In the genomic region with DNA sequence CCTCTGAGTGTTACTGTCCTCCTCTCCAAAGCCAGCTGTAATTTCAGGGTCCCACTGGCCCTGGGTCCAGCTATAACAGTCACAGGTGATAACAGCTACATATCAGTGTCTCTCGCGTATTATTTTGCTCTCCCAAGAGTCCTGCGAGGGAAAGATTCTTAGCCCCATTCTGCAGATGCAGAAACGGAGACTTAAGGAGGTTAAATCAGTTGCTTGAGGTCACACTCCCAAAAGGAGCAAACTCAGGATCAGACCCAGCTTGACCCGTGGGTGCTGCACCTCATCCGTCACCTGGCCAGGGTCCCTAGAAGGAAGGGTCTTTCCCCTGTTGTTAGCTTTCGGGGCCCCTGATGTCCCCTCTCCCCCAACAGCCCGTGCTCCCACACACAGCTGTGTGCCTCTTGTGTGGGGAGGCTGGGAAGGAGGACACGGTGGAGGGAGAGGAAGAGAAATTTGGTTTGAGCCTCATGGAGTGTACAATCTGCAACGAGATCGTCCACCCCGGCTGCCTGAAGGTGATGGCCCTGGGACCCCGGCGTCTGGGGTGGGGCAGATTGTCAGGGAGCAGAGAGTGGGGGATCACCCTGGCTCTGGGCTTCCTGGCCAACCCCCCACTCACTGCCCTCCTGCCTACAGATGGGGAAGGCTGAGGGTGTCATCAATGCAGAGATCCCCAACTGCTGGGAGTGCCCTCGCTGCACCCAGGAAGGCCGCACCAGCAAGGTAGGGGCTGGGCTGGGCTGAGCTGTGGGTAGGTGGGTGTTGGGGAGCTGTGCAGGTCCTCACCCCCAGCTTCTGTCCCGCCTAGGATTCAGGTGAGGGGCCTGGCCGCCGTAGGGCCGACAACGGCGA, we compare ENCODE assay signal across 11 cellular contexts. TPM values are rescaled to one million over a fixed set of nuclear protein-coding genes. Genes with fewer than 3 reads are reported as not detected.
DNase-seq lines count a peak whose midpoint lies in the region; ATAC-seq and TF ChIP-seq lines count a peak whose summit lies in the region.
"Had no signal": no experiment of that assay in that cellular context is flagged by ENCODE, and none has a peak within 500 bp of the region (broad histone marks: within the 10 kb centered on the region; RNA-seq: fewer than 3 reads in every experiment).

No MANE protein-coding gene starts in this region.

- no peak for ATAC-seq in lower lobe of right lung

- BruUV-seq in MCF 10A (replicated peaks; lab: Mats Ljungman, UMichigan): no TSS peak

- H3K27me3 ChIP-seq in breast epithelium (no peaks in the 10 kb centered on the region), esophagus (ENCODE audit: control insufficient read depth in 1 of 2, insufficient read depth in 2 of 2, low read length in 2 of 2) (no peaks in the 10 kb centered on the region), lower lobe of right lung (ENCODE audit: low read depth) (no peaks in the 10 kb centered on the region)
- H3K27me3 ChIP-seq: gastrocnemius medialis had no signal

- TF ChIP-seq CTCF in breast epithelium (IDR thresholded peaks at IDR 0.05): no peak
- no peak for TF ChIP-seq CTCF in MCF 10A (IDR thresholded peaks at IDR 0.05; ENCODE audit: unreplicated experiment)
- no peak for TF ChIP-seq CTCF in lower lobe of right lung (IDR thresholded peaks at IDR 0.05)

- TF ChIP-seq POLR2A in breast epithelium (IDR thresholded peaks at IDR 0.05): no peak

- H3K4me1 Mint-ChIP-seq in MCF 10A (ENCODE audit: insufficient read depth, unreplicated experiment): peaks cover 14% of the 10 kb centered on the region

- intact Hi-C loops in breast epithelium (cut with DNase I; ENCODE audit: low total_unique reads): no loop called here
- intact Hi-C loops in MCF 10A (cut with micrococcal nuclease): no loop called here
- intact Hi-C loops in lower lobe of right lung (cut with DNase I): no loop called here

- H3K27ac ChIP-seq in breast epithelium: peak overlapping the region; percentile 66 to 67
- H3K27ac ChIP-seq in esophagus (ENCODE audit: low read depth in 2 of 2, low read length in 1 of 2): peak overlapping the region; percentile 53 to 59
- peak overlapping the region; percentile 45 for H3K27ac ChIP-seq in substantia nigra (ENCODE audit: low read depth, low read length, poor library complexity, severe bottlenecking)
- H3K27ac ChIP-seq in lower lobe of right lung: no peak overlapping the region
- H3K27ac ChIP-seq: psoas muscle, thoracic aorta had no signal

- H3K4me3 ChIP-seq in breast epithelium (peak overlapping the region in 2 of 3 donors; percentile 34 to 49), esophagus (ENCODE audit: low read depth in 1 of 2, low read length in 2 of 2) (peak overlapping the region; percentile 0 to 32), lower lobe of right lung (no peak overlapping the region)
- H3K4me3 ChIP-seq: gastrocnemius medialis, psoas muscle, thoracic aorta had no signal

- H3K4me1 ChIP-seq in breast epithelium: peaks cover 0 to 7% of the 10 kb centered on the region in 2 donors
- peaks cover 2 to 3% of the 10 kb centered on the region in 2 donors for H3K4me1 ChIP-seq in esophagus (ENCODE audit: control insufficient read depth in 2 of 2, insufficient read depth in 2 of 2, low read length in 1 of 2)
- H3K4me1 ChIP-seq in lower lobe of right lung: peaks cover 3% of the 10 kb centered on the region
- H3K4me1 ChIP-seq: psoas muscle had no signal

- H3K27me3 Mint-ChIP-seq in MCF 10A (ENCODE audit: insufficient read depth, unreplicated experiment): no peaks in the 10 kb centered on the region
- H3K27me3 Mint-ChIP-seq: activated naive CD8-positive, alpha-beta T cell treated with anti-CD3 and anti-CD28 coated beads for 36 hours; T-cell had no signal

- CTCF ChIA-PET in MCF 10A (lab: Yijun Ruan, JAX): interaction anchor here (0.5 to 4.5 kb wide), 4 partner anchors 9 to 497 kb away, joined by 3 to 29 read pairs (median 3); a partner anchor contains a TSS

- POLR2A ChIA-PET in MCF 10A (lab: Yijun Ruan, JAX): interaction anchor here (0.9 to 1.4 kb wide), 2 partner anchors 13 kb away, joined by 4 read pairs; no protein-coding TSS in a partner anchor

- no peak overlapping the region for H3K4me3 Mint-ChIP-seq in MCF 10A (ENCODE audit: unreplicated experiment)
- H3K4me3 Mint-ChIP-seq: activated naive CD8-positive, alpha-beta T cell treated with anti-CD3 and anti-CD28 coated beads for 36 hours had no signal

- WGBS in esophagus, 2 donors: 76 to 83% methylated on average over 22 of the region's 22 CpGs

- H3K36me3 ChIP-seq in breast epithelium (no peaks in the 10 kb centered on the region), esophagus (ENCODE audit: control insufficient read depth in 2 of 2, insufficient read depth in 2 of 2, low read length in 1 of 2) (peaks cover 9 to 18% of the 10 kb centered on the region in 2 donors), lower lobe of right lung (peaks cover 24% of the 10 kb centered on the region)

- no peak overlapping the region for H3K27ac Mint-ChIP-seq in MCF 10A (ENCODE audit: low read depth, unreplicated experiment)

- no peaks in the 10 kb centered on the region for H3K9me3 Mint-ChIP-seq in MCF 10A (ENCODE audit: unreplicated experiment)
- H3K9me3 Mint-ChIP-seq: activated naive CD8-positive, alpha-beta T cell treated with anti-CD3 and anti-CD28 coated beads for 36 hours; T-cell had no signal

- no peaks in the 10 kb centered on the region for H3K9me3 ChIP-seq in breast epithelium
- H3K9me3 ChIP-seq in esophagus (ENCODE audit: control insufficient read depth in 2 of 2, insufficient read depth in 1 of 2, low read depth in 1 of 2, low read length in 1 of 2): no peaks in the 10 kb centered on the region
- no peaks in the 10 kb centered on the region for H3K9me3 ChIP-seq in lower lobe of right lung
- H3K9me3 ChIP-seq: gastrocnemius medialis, psoas muscle, thoracic aorta had no signal

- H3K36me3 Mint-ChIP-seq in MCF 10A (ENCODE audit: insufficient read depth, unreplicated experiment): peaks cover 41% of the 10 kb centered on the region

- DNase-seq in breast epithelium (ENCODE audit: low spot score in 2 of 2) (no peak), MCF 10A (ENCODE audit: unreplicated experiment) (no peak), substantia nigra (lab: John Stamatoyannopoulos, UW) (no peak), lower lobe of right lung (no peak), SW480 (ENCODE audit: low spot score) (no peak)
- DNase-seq: T-cell had no signal

RNA-seq across cellular contexts. Expression of a gene that starts 3.8 kb away (rescaled TPM):
- total RNA-seq in breast epithelium (10 to 100 TPM in 1 of 3 donors, 1 to 10 TPM in 2; 4.5 to 12.7 (median 9.2) TPM), MCF 10A (2022) (18.0 and 23.4 TPM in 2 replicates), lower lobe of right lung (14.5 TPM)
- polyA plus RNA-seq in esophagus: 10 to 100 TPM; 10.7 to 35.6 TPM

RNA-seq across cellular contexts. Expression of a gene that starts 21.7 kb away (rescaled TPM):
- total RNA-seq in breast epithelium (10 to 100 TPM; 20.0 to 40.5 (median 25.9) TPM), MCF 10A (2022) (16.2 and 21.2 TPM in 2 replicates), lower lobe of right lung (30.2 TPM)
- polyA plus RNA-seq in esophagus: 10 to 100 TPM in 1 of 2 donors, 1 to 10 TPM in 1; 8.5 to 11.6 TPM

RNA-seq across cellular contexts. Expression of a gene that starts 30.4 kb away (rescaled TPM):
- total RNA-seq in breast epithelium (1 to 10 TPM; 4.8 to 5.6 (median 5.1) TPM), MCF 10A (2022) (15.0 and 15.8 TPM in 2 replicates), lower lobe of right lung (15.0 TPM)
- polyA plus RNA-seq in esophagus: 1 to 10 TPM; 6.8 to 9.6 TPM

RNA-seq across cellular contexts. Expression of a gene that starts 30.7 kb away (rescaled TPM):
- total RNA-seq in breast epithelium (1 to 10 TPM; 2.6 to 4.5 (median 3.4) TPM), MCF 10A (2022) (3.6 and 4.1 TPM in 2 replicates), lower lobe of right lung (10.3 TPM)
- polyA plus RNA-seq in esophagus: 1 to 10 TPM; 2.2 to 3.3 TPM

RNA-seq across cellular contexts. Expression of a gene that starts 33.3 kb away (rescaled TPM):
- 10 to 100 TPM; 29.4 to 47.2 (median 36.2) TPM for total RNA-seq in breast epithelium
- total RNA-seq in MCF 10A (2022): 32.0 and 33.9 TPM in 2 replicates
- 10 to 100 TPM; 21.8 to 33.9 TPM for polyA plus RNA-seq in esophagus
- total RNA-seq in lower lobe of right lung: 23.3 TPM
